12 cellular contexts compared by ENCODE assay signal in the genomic region with DNA sequence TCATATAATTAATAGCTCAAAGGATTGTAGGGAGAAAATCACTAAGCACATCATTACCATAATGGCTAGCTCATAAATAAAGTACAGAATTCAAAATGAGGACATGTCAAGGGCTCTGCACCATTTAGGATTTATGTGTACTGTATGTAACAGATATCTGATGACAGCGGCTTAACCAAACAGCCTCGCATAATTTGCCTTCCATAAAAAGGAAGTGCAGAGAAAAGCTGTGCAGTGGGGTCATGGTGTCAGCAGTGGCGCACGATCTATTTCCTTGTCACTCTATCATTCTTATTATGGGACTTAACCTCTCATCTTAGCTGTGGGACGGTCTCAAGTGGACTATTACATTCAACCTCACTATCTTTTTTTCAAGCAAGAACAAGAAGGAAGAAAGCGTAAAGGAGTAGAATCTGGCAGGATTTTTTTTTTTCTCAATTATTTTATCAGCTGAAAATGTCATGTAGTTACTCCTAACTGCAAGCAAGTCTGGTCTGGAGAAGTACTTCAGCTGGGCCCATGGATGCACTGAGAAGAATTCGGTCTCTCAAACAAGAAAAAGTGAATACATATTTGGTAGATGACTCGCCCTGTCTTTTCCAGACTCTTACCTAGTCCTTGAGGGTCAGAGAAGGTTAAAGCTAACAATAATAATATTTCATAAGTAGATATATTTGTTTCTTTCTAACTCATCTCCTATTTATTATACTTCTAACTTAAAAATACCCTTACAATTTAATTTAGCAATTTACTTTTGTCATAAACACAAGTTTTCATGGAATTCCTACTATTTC.
DNase-seq lines count a peak whose midpoint lies in the region; ATAC-seq, FAIRE-seq and TF ChIP-seq lines count a peak whose summit lies in the region.
"Had no signal": no experiment of that assay in that cellular context is flagged by ENCODE, and none has a peak within 500 bp of the region (broad histone marks: within the 10 kb centered on the region; RNA-seq: fewer than 3 reads in every experiment).

No MANE protein-coding gene starts in this region.

- no peak overlapping the region for H3K4me2 ChIP-seq in keratinocyte (ENCODE audit: control insufficient read depth, extremely low read depth, insufficient read depth, low read depth, low read length)
- H3K4me2 ChIP-seq: BLaER1 had no signal

- peak; percentile 75 for ATAC-seq in SK-N-SH treated with all-trans-retinoic acid at 6 μM for 48 hours
- ATAC-seq: heart left ventricle had no signal

- H2AFZ ChIP-seq in keratinocyte (ENCODE audit: control insufficient read depth, low read length): peak overlapping the region; percentile 44

- no peak overlapping the region for H3K9ac ChIP-seq in keratinocyte (ENCODE audit: control insufficient read depth, extremely low read depth, insufficient read depth, low read length)
- H3K9ac ChIP-seq: BLaER1 had no signal

- DNase-seq in AG08396 (ENCODE audit: low spot score) (peak; percentile 8), MG63 (peak; percentile 23), keratinocyte (ENCODE audit: low read depth, low spot score) (no peak), NCI-H2107 treated with DMSO at 0.1 percent for 48 hours (lab: John Stamatoyannopoulos, UW; ENCODE audit: unreplicated experiment) (no peak), pons (ENCODE audit: low spot score) (no peak), T-helper 2 cell (no peak), H7 (no peak)
- DNase-seq: activated CD8-positive, alpha-beta memory T cell treated with anti-CD3 and anti-CD28 coated beads, Interleukin-2, amount 50 U/mL, for 48 hours; caudate nucleus; heart left ventricle had no signal

- no peaks in the 10 kb centered on the region for H4K20me1 ChIP-seq in keratinocyte (ENCODE audit: control insufficient read depth, extremely low read depth, insufficient read depth, low read length)
- H4K20me1 ChIP-seq: BLaER1 had no signal

- H3K4me1 ChIP-seq in keratinocyte (ENCODE audit: control insufficient read depth, extremely low read depth, insufficient read depth, low read length): peaks cover 12% of the 10 kb centered on the region
- H3K4me1 ChIP-seq: BLaER1 had no signal

- no peak overlapping the region for H3K27ac ChIP-seq in keratinocyte (ENCODE audit: control insufficient read depth, insufficient read depth, low read length)
- H3K27ac ChIP-seq: BLaER1, heart left ventricle had no signal

- no peaks in the 10 kb centered on the region for H3K79me2 ChIP-seq in keratinocyte (ENCODE audit: control insufficient read depth, insufficient read depth, low read length)

- H3K36me3 ChIP-seq in MG63: no peaks in the 10 kb centered on the region; the same call in 1 of the 2 replicates
- H3K36me3 ChIP-seq in keratinocyte (ENCODE audit: control insufficient read depth in 2 of 2, extremely low read depth in 1 of 2, insufficient read depth in 2 of 2, low read length in 2 of 2): no peaks in the 10 kb centered on the region
- H3K36me3 ChIP-seq in H7 (replicated peaks; ENCODE audit: control insufficient read depth, insufficient read depth, low read length): no peaks in the 10 kb centered on the region
- H3K36me3 ChIP-seq: BLaER1, heart left ventricle had no signal

- TF ChIP-seq CTCF in keratinocyte (optimal IDR thresholded peaks at IDR 0.05 in 1 of 3, IDR thresholded peaks at IDR 0.05 in 1 of 3, conservative IDR thresholded peaks at IDR 0.05 in 1 of 3; ENCODE audit: extremely low read depth in 1 of 3, insufficient read depth in 2 of 3, low read length in 3 of 3): no peak

- H3K9me3 ChIP-seq in MG63: 0 out of 2 replicates have a peak, but pooled peaks cover 2% of the 10 kb centered on the region
- H3K9me3 ChIP-seq in keratinocyte (ENCODE audit: control insufficient read depth, low read depth, low read length): no peaks in the 10 kb centered on the region
- H3K9me3 ChIP-seq: BLaER1 had no signal

- no peak overlapping the region for H3K4me3 ChIP-seq in MG63
- no peak overlapping the region for H3K4me3 ChIP-seq in keratinocyte (ENCODE audit: control insufficient read depth in 2 of 3, extremely low read depth in 1 of 3, insufficient read depth in 2 of 3, low read depth in 1 of 3, low read length in 3 of 3)
- no peak overlapping the region for H3K4me3 ChIP-seq in H7 (ENCODE audit: insufficient read depth, low read depth, low read length)
- H3K4me3 ChIP-seq: BLaER1, heart left ventricle had no signal

- dilution Hi-C loops in keratinocyte (cut with MboI; ENCODE audit: extremely low pct_ligation_motif_present, low sequenced_read_pairs): no loop called here

- no peak for FAIRE-seq in keratinocyte (lab: Jason Lieb, UNC)

- H3K27me3 ChIP-seq in MG63 (no peaks in the 10 kb centered on the region), keratinocyte (ENCODE audit: control insufficient read depth, extremely low read depth, insufficient read depth, low read length) (no peaks in the 10 kb centered on the region), H7 (ENCODE audit: control insufficient read depth, insufficient read depth, low read length) (no peaks in the 10 kb centered on the region)
- H3K27me3 ChIP-seq: BLaER1, heart left ventricle had no signal

- H3K9me1 ChIP-seq in keratinocyte (ENCODE audit: control insufficient read depth, extremely low read depth, insufficient read depth, low read length): no peaks in the 10 kb centered on the region

TF ChIP-seq in SK-N-SH treated with all-trans-retinoic acid at 6 μM for 48 hours, 23 proteins besides CTCF, POLR2A, EP300 and RAD21:
- TF ChIP-seq CSDC2 (CRISPR knock-in tag; IDR thresholded peaks at IDR 0.05) (no peak), PPARA (CRISPR knock-in tag; IDR thresholded peaks at IDR 0.05; ENCODE audit: borderline replicate concordance) (no peak), TCF4 (CRISPR knock-in tag; IDR thresholded peaks at IDR 0.05; ENCODE audit: borderline replicate concordance) (no peak)
TF ChIP-seq in SK-N-SH treated with all-trans-retinoic acid at 6 μM for 48 hours: peak in this region for 0.

Comparison
In these comparisons a context has a peak if more than half of its experiments do, and no peak if none do; other contexts are left out.
1. DNase-seq: peak in AG08396 (single experiment) and MG63 (single experiment); none in keratinocyte (single experiment), NCI-H2107 treated with DMSO at 0.1 percent for 48 hours (single experiment), pons (single experiment), T-helper 2 cell (0 of 5) and H7 (single experiment).